Comparison of ENCODE assay signal across 23 cellular contexts in the genomic region with DNA sequence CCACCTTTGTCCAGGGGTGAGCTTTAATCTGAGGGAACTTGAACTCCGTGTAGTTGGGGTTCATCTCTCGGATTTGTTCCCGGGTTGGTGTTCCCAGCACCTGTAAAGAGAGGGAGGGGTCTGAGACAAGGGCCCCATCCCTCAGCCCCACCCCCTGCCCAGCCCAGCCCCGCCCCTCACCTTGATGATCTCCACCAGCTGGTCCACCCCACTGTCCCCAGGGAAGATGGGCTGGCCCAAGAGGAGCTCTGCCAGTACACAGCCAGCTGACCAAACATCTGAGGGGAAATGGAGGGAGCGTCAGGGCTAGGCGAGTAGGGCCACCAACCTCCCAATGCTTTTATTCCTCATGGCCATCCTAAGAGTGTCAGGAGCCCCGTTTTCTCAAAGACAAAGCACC. TPM values are rescaled to one million over a fixed set of nuclear protein-coding genes. Genes with fewer than 3 reads are reported as not detected.
A peak's percentile ranks its signal among the peaks of the same experiment; 100 is the strongest.
DNase-seq lines count a peak whose midpoint lies in the region; ATAC-seq and FAIRE-seq lines count a peak whose summit lies in the region.
"Had no signal": no experiment of that assay in that cellular context is flagged by ENCODE, and none has a peak within 500 bp of the region (broad histone marks: within the 10 kb centered on the region; RNA-seq: fewer than 3 reads in every experiment).

No MANE protein-coding gene starts in this region.

- H3K36me3 ChIP-seq in duodenal mucosa (ENCODE audit: control insufficient read depth in 1 of 2, insufficient read depth in 2 of 2, low read length in 2 of 2) (peaks cover 51 to 82% of the 10 kb centered on the region in 2 donors), small intestine (ENCODE audit: control insufficient read depth in 2 of 2, insufficient read depth in 2 of 2, low read length in 2 of 2) (peaks cover 24 to 30% of the 10 kb centered on the region in 2 donors)

- FAIRE-seq in small intestine (lab: Jason Lieb, UNC) = no peak
- FAIRE-seq: D721Med had no signal

- WGBS in small intestine, 3 donors = 44 to 67% (median 51%) methylated on average over 7 of the region's 7 CpGs

- H3K4me3 ChIP-seq in duodenal mucosa (ENCODE audit: low read depth in 1 of 2, low read length in 2 of 2) (no peak overlapping the region), small intestine (ENCODE audit: low read depth in 1 of 2, low read length in 2 of 2) (no peak overlapping the region)
- H3K4me3 ChIP-seq: MG63, suprapubic skin had no signal

- H3K9me3 ChIP-seq in duodenal mucosa (ENCODE audit: control insufficient read depth in 1 of 2, low read length in 2 of 2) = no peaks in the 10 kb centered on the region
- H3K9me3 ChIP-seq in small intestine (ENCODE audit: control insufficient read depth, low read depth) = no peaks in the 10 kb centered on the region
- H3K9me3 ChIP-seq: MG63, suprapubic skin had no signal

- H3K9me3 Mint-ChIP-seq in activated naive CD4-positive, alpha-beta T cell treated with anti-CD3 and anti-CD28 coated beads, Interleukin-2, amount 10 ng/mL, durations not matched to agents 7 days and 5 days = no peaks in the 10 kb centered on the region
- no peaks in the 10 kb centered on the region for H3K9me3 Mint-ChIP-seq in activated naive CD4-positive, alpha-beta T cell treated with anti-CD3 and anti-CD28 coated beads for 36 hours
- H3K9me3 Mint-ChIP-seq: activated naive CD8-positive, alpha-beta T cell treated with anti-CD3 and anti-CD28 coated beads, Interleukin-2, amount 50 U/mL, for 24 hours; brain; memory B cell had no signal

- peak overlapping the region; percentile 48 to 55 for H3K9ac ChIP-seq in duodenal mucosa (ENCODE audit: low read depth in 1 of 2, low read length in 2 of 2)

- H3K27me3 ChIP-seq in duodenal mucosa (ENCODE audit: control insufficient read depth in 1 of 2, insufficient read depth in 2 of 2, low read length in 2 of 2) (no peaks in the 10 kb centered on the region), small intestine (ENCODE audit: control insufficient read depth in 2 of 2, insufficient read depth in 2 of 2, low read length in 2 of 2) (no peaks in the 10 kb centered on the region)
- H3K27me3 ChIP-seq: MG63, suprapubic skin had no signal

- intact Hi-C loops in activated naive CD4-positive, alpha-beta T cell treated with anti-CD3 and anti-CD28 coated beads for 36 hours (cut with micrococcal nuclease) = no loop called here

- H3K27ac Mint-ChIP-seq in activated naive CD4-positive, alpha-beta T cell treated with anti-CD3 and anti-CD28 coated beads, Interleukin-2, amount 10 ng/mL, durations not matched to agents 7 days and 5 days = peak overlapping the region; percentile 34
- no peak overlapping the region for H3K27ac Mint-ChIP-seq in activated naive CD4-positive, alpha-beta T cell treated with anti-CD3 and anti-CD28 coated beads for 36 hours
- H3K27ac Mint-ChIP-seq: activated naive CD8-positive, alpha-beta T cell treated with anti-CD3 and anti-CD28 coated beads, Interleukin-2, amount 50 U/mL, for 24 hours had no signal

- peaks cover 63% of the 10 kb centered on the region for H3K36me3 Mint-ChIP-seq in activated naive CD4-positive, alpha-beta T cell treated with anti-CD3 and anti-CD28 coated beads, Interleukin-2, amount 10 ng/mL, durations not matched to agents 7 days and 5 days
- H3K36me3 Mint-ChIP-seq in activated naive CD4-positive, alpha-beta T cell treated with anti-CD3 and anti-CD28 coated beads for 36 hours (ENCODE audit: low read depth) = peaks cover 31% of the 10 kb centered on the region

- no peak for DNase-seq in activated naive CD4-positive, alpha-beta T cell treated with anti-CD3 and anti-CD28 coated beads, Interleukin-2, amount 10 ng/mL, durations not matched to agents 7 days and 5 days
- no peak for DNase-seq in activated naive CD4-positive, alpha-beta T cell treated with anti-CD3 and anti-CD28 coated beads for 36 hours
- DNase-seq in LHCN-M2 (ENCODE audit: low read depth) = peak; percentile 67
- no peak for DNase-seq in small intestine
- DNase-seq in NCI-H526 treated with DMSO at 0.1 percent for 48 hours (lab: John Stamatoyannopoulos, UW) = no peak
- no peak for DNase-seq in middle frontal gyrus (ENCODE audit: extremely low spot score, low spot score)
- DNase-seq: activated CD4-positive, alpha-beta T cell treated with anti-CD3 and anti-CD28 coated beads, Interleukin-2, amount 50 U/mL, for 1 hour; activated CD8-positive, alpha-beta memory T cell treated with anti-CD3 and anti-CD28 coated beads, Interleukin-2, amount 50 U/mL, for 48 hours; activated effector memory CD4-positive, alpha-beta T cell treated with anti-CD3 and anti-CD28 coated beads, Interleukin-2, amount 50 U/mL, for 16 hours; activated naive CD8-positive, alpha-beta T cell treated with anti-CD3 and anti-CD28 coated beads, Interleukin-2, amount 50 U/mL, for 24 hours; MG63; NCI-H1417 treated with DMSO at 0.1 percent for 48 hours; nucleus accumbens; RPMI8226; T-helper 9 cell; WERI-Rb-1 had no signal

- no peak for ATAC-seq in HG02642 (IDR thresholded peaks at IDR 0.05; ENCODE audit: poor library complexity, unreplicated experiment)
- ATAC-seq: activated naive CD8-positive, alpha-beta T cell treated with anti-CD3 and anti-CD28 coated beads, Interleukin-2, amount 50 U/mL, for 24 hours had no signal

- CTCF ChIA-PET in activated naive CD4-positive, alpha-beta T cell treated with anti-CD3 and anti-CD28 coated beads, Interleukin-2, amount 10 ng/mL, durations not matched to agents 7 days and 5 days (lab: Charles Lee) = interaction anchor here (0.8 kb wide), 1 partner anchor 64 kb away, joined by 3 read pairs; no protein-coding TSS in a partner anchor
- CTCF ChIA-PET in activated naive CD4-positive, alpha-beta T cell treated with anti-CD3 and anti-CD28 coated beads for 36 hours (lab: Charles Lee) = no interaction called here

- peak overlapping the region; percentile 87 for H3K27ac ChIP-seq in duodenal mucosa (ENCODE audit: low read depth, low read length)
- H3K27ac ChIP-seq in small intestine (ENCODE audit: low read depth in 1 of 2, low read length in 1 of 2) = peak overlapping the region; percentile 81 to 90
- H3K27ac ChIP-seq: epithelial cell of prostate, suprapubic skin, WERI-Rb-1 had no signal

- no peaks in the 10 kb centered on the region for H3K27me3 Mint-ChIP-seq in activated naive CD4-positive, alpha-beta T cell treated with anti-CD3 and anti-CD28 coated beads, Interleukin-2, amount 10 ng/mL, durations not matched to agents 7 days and 5 days
- no peaks in the 10 kb centered on the region for H3K27me3 Mint-ChIP-seq in activated naive CD4-positive, alpha-beta T cell treated with anti-CD3 and anti-CD28 coated beads for 36 hours (ENCODE audit: low read depth)
- H3K27me3 Mint-ChIP-seq: activated naive CD8-positive, alpha-beta T cell treated with anti-CD3 and anti-CD28 coated beads, Interleukin-2, amount 50 U/mL, for 24 hours; brain; memory B cell had no signal

- H3K4me3 Mint-ChIP-seq in activated naive CD4-positive, alpha-beta T cell treated with anti-CD3 and anti-CD28 coated beads, Interleukin-2, amount 10 ng/mL, durations not matched to agents 7 days and 5 days = no peak overlapping the region
- no peak overlapping the region for H3K4me3 Mint-ChIP-seq in activated naive CD4-positive, alpha-beta T cell treated with anti-CD3 and anti-CD28 coated beads for 36 hours
- H3K4me3 Mint-ChIP-seq: activated naive CD8-positive, alpha-beta T cell treated with anti-CD3 and anti-CD28 coated beads, Interleukin-2, amount 50 U/mL, for 24 hours; brain; memory B cell had no signal

- peaks cover 12% of the 10 kb centered on the region for H3K4me1 Mint-ChIP-seq in activated naive CD4-positive, alpha-beta T cell treated with anti-CD3 and anti-CD28 coated beads, Interleukin-2, amount 10 ng/mL, durations not matched to agents 7 days and 5 days
- peaks cover 23% of the 10 kb centered on the region for H3K4me1 Mint-ChIP-seq in activated naive CD4-positive, alpha-beta T cell treated with anti-CD3 and anti-CD28 coated beads for 36 hours (ENCODE audit: low read depth)

- H3K4me1 ChIP-seq in duodenal mucosa (ENCODE audit: control insufficient read depth in 1 of 2, insufficient read depth in 2 of 2, low read length in 2 of 2) (peaks cover 15 to 21% of the 10 kb centered on the region in 2 donors), small intestine (ENCODE audit: control insufficient read depth in 2 of 2, insufficient read depth in 1 of 2, low read depth in 1 of 2, low read length in 1 of 2) (peaks cover 0 to 5% of the 10 kb centered on the region in 2 donors)
- H3K4me1 ChIP-seq: suprapubic skin had no signal

RNA-seq across cellular contexts. Expression of a gene that starts 9.3 kb away (rescaled TPM):
- 10 to 100 TPM; 31.1 to 33.8 TPM for total RNA-seq in activated naive CD4-positive, alpha-beta T cell treated with anti-CD3 and anti-CD28 coated beads for 36 hours
- 32.5 and 33.7 TPM in 2 replicates for total RNA-seq in LHCN-M2 (2014; rRNA removed)
- polyA plus RNA-seq in LHCN-M2 (2012) = 42.0 TPM
- 10 to 100 TPM; 48.5 to 70.9 (median 70.3) TPM for polyA plus RNA-seq in small intestine

RNA-seq across cellular contexts. Expression of a gene that starts 13.0 kb away (rescaled TPM):
- 10 to 100 TPM; 11.5 to 11.6 TPM for total RNA-seq in activated naive CD4-positive, alpha-beta T cell treated with anti-CD3 and anti-CD28 coated beads for 36 hours
- 7.2 and 7.8 TPM in 2 replicates for total RNA-seq in LHCN-M2 (2014; rRNA removed)
- polyA plus RNA-seq in LHCN-M2 (2012) = 7.2 TPM
- polyA plus RNA-seq in small intestine = 1 to 10 TPM; 3.2 to 4.8 (median 4.0) TPM

RNA-seq across cellular contexts. Expression of a gene that starts 15.6 kb away (rescaled TPM):
- total RNA-seq in activated naive CD4-positive, alpha-beta T cell treated with anti-CD3 and anti-CD28 coated beads for 36 hours = 10 to 100 TPM; 24.8 to 26.0 TPM
- 26.2 and 27.2 TPM in 2 replicates for total RNA-seq in LHCN-M2 (2014; rRNA removed)
- polyA plus RNA-seq in LHCN-M2 (2012) = 15.2 TPM
- polyA plus RNA-seq in small intestine = 10 to 100 TPM; 22.8 to 41.3 (median 38.5) TPM

RNA-seq across cellular contexts. Expression of a gene that starts 21.8 kb away (rescaled TPM):
- 10 to 100 TPM; 52.4 to 55.6 TPM for total RNA-seq in activated naive CD4-positive, alpha-beta T cell treated with anti-CD3 and anti-CD28 coated beads for 36 hours
- 49.1 and 56.2 TPM in 2 replicates for total RNA-seq in LHCN-M2 (2014; rRNA removed)
- 46.3 TPM for polyA plus RNA-seq in LHCN-M2 (2012)
- 10 to 100 TPM; 28.6 to 51.6 (median 31.8) TPM for polyA plus RNA-seq in small intestine

RNA-seq across cellular contexts. Expression of a gene that starts 35.9 kb away (rescaled TPM):
- total RNA-seq in activated naive CD4-positive, alpha-beta T cell treated with anti-CD3 and anti-CD28 coated beads for 36 hours = 10 to 100 TPM; 60.2 to 61.5 TPM
- total RNA-seq in LHCN-M2 (2014; rRNA removed) = 28.6 and 30.5 TPM in 2 replicates
- 34.6 TPM for polyA plus RNA-seq in LHCN-M2 (2012)
- polyA plus RNA-seq in small intestine = 10 to 100 TPM; 14.1 to 29.8 (median 18.1) TPM
